In the genomic region with DNA sequence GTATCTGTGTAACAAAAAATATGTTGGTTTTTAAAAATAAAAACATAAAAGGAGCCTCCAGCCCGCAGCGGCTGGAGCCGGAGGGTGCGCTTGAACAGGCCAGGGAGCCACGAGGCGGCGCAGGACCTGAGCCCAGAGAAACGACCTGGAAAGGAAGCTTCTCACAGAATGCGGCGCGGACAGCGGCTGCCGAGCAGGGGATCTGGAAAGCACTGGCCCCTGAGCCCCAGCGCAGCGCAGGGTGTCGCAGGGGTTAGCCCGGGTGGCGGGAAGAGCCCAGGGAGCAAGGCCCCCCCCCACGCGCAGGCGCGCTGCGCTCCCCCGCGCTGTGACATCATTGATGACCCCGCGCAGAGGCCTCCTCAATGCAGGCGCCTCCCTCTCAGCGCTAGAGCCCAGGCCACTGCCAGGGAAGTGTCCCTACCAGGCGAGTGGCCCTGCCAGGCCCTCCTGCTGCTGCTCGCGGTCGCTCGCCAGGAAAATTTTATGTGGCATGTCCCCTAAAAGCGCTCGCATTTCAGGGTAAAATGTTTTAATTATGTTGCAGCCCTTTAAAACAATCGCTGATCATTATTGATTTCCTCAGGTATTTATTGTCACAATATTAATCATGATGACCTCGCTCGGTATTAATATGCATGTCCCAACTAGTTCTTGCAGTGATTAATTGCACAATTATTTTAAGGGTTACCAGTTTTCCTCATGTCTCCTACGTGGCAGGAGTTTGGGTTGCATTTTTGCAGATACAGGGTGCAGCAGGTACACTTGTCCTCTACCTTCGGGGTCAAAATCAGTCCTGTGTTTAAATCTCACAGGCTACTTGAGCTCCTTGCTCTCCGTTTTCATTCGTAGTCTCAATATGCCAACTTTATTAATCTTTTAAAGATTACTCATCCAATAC, we compare ENCODE assay signal across 8 cellular contexts.
A peak's percentile ranks its signal among the peaks of the same experiment; 100 is the strongest.
DNase-seq lines count a peak whose midpoint lies in the region; ATAC-seq, FAIRE-seq and TF ChIP-seq lines count a peak whose summit lies in the region.

No MANE protein-coding gene starts in this region.

- WGBS in heart right ventricle, 2 donors, result 9% methylated on average over 43 of the region's 43 CpGs
- 12% methylated on average over 36 to 39 of the region's 43 CpGs for WGBS in tibial nerve, 2 donors

- peaks cover 6 to 7% (median 7%) of the 10 kb centered on the region in 3 donors for H3K4me1 Mint-ChIP-seq in T-cell

- no peaks in the 10 kb centered on the region for H3K79me2 ChIP-seq in Loucy (ENCODE audit: insufficient read depth, low read length)

- H3K27ac ChIP-seq in heart right ventricle (peak overlapping the region; percentile 52 to 94 (median 88)), tibial nerve (peak overlapping the region; percentile 83 to 93 (median 88))

- H3F3A ChIP-seq in Loucy (ENCODE audit: low read depth), result no peaks in the 10 kb centered on the region

- H3K4me2 ChIP-seq in Loucy (ENCODE audit: low read depth, low read length, poor library complexity, severe bottlenecking), result no peak overlapping the region

- H3K4me3 Mint-ChIP-seq in T-cell, result peak overlapping the region; percentile 71 to 79 (median 73)

- TF ChIP-seq POLR2A in tibial nerve (IDR thresholded peaks at IDR 0.05), result peak; percentile 9 to 67

- no peaks in the 10 kb centered on the region for H4K20me1 ChIP-seq in Loucy (ENCODE audit: insufficient read depth, low read length, poor library complexity, severe bottlenecking)

- ATAC-seq in GM21576 (IDR thresholded peaks at IDR 0.05; ENCODE audit: unreplicated experiment) (peak; percentile 89), T-cell (replicated peaks in 1 of 4) (peak; percentile 98 to 99 (median 99)), heart right ventricle (peak; percentile 100)

- H3K27me3 Mint-ChIP-seq in T-cell, result peaks cover 4 to 5% of the 10 kb centered on the region in 2 donors

- FAIRE-seq in D721Med (lab: Jason Lieb, UNC), result no peak

- no peaks in the 10 kb centered on the region for H3K9me3 ChIP-seq in Loucy (ENCODE audit: insufficient read depth, low read depth, low read length)
- no peaks in the 10 kb centered on the region for H3K9me3 ChIP-seq in heart right ventricle
- no peaks in the 10 kb centered on the region for H3K9me3 ChIP-seq in tibial nerve

- peak; percentile 81 to 87 for TF ChIP-seq EP300 in tibial nerve (IDR thresholded peaks at IDR 0.05)

- intact Hi-C loops in heart right ventricle (cut with DNase I) (loop anchor here in 3 of 10 donors (1.0 to 10.0 kb wide), 4 partner anchors 84 to 135 kb away; a partner anchor contains a TSS), posterior cingulate gyrus (cut with DNase I) (loop anchor here (1.0 to 2.0 kb wide), 2 partner anchors 84 to 134 kb away; no protein-coding TSS in a partner anchor)

- H3K9me3 Mint-ChIP-seq in T-cell, result no peaks in the 10 kb centered on the region

- no peak overlapping the region for H3K9ac ChIP-seq in Loucy (ENCODE audit: low read depth, low read length, poor library complexity, severe bottlenecking)

- H3K36me3 Mint-ChIP-seq in T-cell, result no peaks in the 10 kb centered on the region

- H3K4me1 ChIP-seq in Loucy (ENCODE audit: insufficient read depth, low read length, poor library complexity, severe bottlenecking), result no peaks in the 10 kb centered on the region
- peaks cover 0 to 15% (median 10%) of the 10 kb centered on the region in 9 donors for H3K4me1 ChIP-seq in heart right ventricle
- peaks cover 0 to 13% (median 7%) of the 10 kb centered on the region in 4 donors for H3K4me1 ChIP-seq in tibial nerve

- POLR2A ChIA-PET in T-cell (lab: Charles Lee), result no interaction called here

- DNase-seq in D721Med (ENCODE audit: insufficient read length, low spot score) (peak; percentile 79), T-cell (peak; percentile 46 to 78 (median 64)), amniotic epithelial cell (ENCODE audit: low read depth) (peak; percentile 62), heart right ventricle (peak; percentile 92 to 94), posterior cingulate gyrus (peak; percentile 81 to 99 (median 92)), tibial nerve (ENCODE audit: low spot score in 2 of 2) (peak; percentile 67 to 78)

- peak overlapping the region; percentile 49; the same call in 1 of the 2 replicates for H2AFZ ChIP-seq in Loucy (ENCODE audit: low read length)

- no peaks in the 10 kb centered on the region for H3K36me3 ChIP-seq in Loucy (ENCODE audit: insufficient read depth, low read length)
- no peaks in the 10 kb centered on the region for H3K36me3 ChIP-seq in heart right ventricle
- no peaks in the 10 kb centered on the region for H3K36me3 ChIP-seq in tibial nerve

- TF ChIP-seq CTCF in D721Med (IDR thresholded peaks at IDR 0.05; ENCODE audit: insufficient read depth, missing control alignments), result peak; percentile 22
- TF ChIP-seq CTCF in Loucy (conservative IDR thresholded peaks at IDR 0.05; ENCODE audit: low read length), result no peak
- TF ChIP-seq CTCF in heart right ventricle (IDR thresholded peaks at IDR 0.05), result peak; percentile 13 to 83 (median 58)
- peak; percentile 48 to 86 (median 72) for TF ChIP-seq CTCF in tibial nerve (IDR thresholded peaks at IDR 0.05)

- no peaks in the 10 kb centered on the region for H3K9me2 ChIP-seq in Loucy (replicated peaks; ENCODE audit: low read depth, low read length)

- H3K27ac Mint-ChIP-seq in T-cell, result peak overlapping the region in 1 of 2 donors; percentile 61

- H3K27me3 ChIP-seq in Loucy (ENCODE audit: insufficient read depth, low read length, poor library complexity, severe bottlenecking) (no peaks in the 10 kb centered on the region), heart right ventricle (peaks cover 0 to 4% (median 0%) of the 10 kb centered on the region in 7 donors), tibial nerve (no peaks in the 10 kb centered on the region)

- no peak overlapping the region for H3K4me3 ChIP-seq in Loucy (ENCODE audit: low read length, poor library complexity, severe bottlenecking)
- H3K4me3 ChIP-seq in heart right ventricle, result peak overlapping the region in 9 of 10 donors; percentile 32 to 63 (median 54)
- peak overlapping the region; percentile 36 to 59 (median 53) for H3K4me3 ChIP-seq in tibial nerve

- CTCF ChIA-PET in T-cell (lab: Charles Lee), result interaction anchor here in 1 of 2 donors (0.7 kb wide), 1 partner anchor 8 kb away, joined by 3 read pairs; no protein-coding TSS in a partner anchor
